ENCODE assay signal across 23 cellular contexts in genomic region chr7:1598286-1598685, GRCh38. TPM values are rescaled to one million over a fixed set of nuclear protein-coding genes. Genes with fewer than 3 reads are reported as not detected.
"Had no signal": no experiment of that assay in that cellular context is flagged by ENCODE, and none has a peak within 500 bp of the region (broad histone marks: within the 10 kb centered on the region; RNA-seq: fewer than 3 reads in every experiment).

No MANE protein-coding gene starts in this region.

- H3K9me3 Mint-ChIP-seq: natural killer cell, type B pancreatic cell had no signal

- FAIRE-seq: endometrium, frontal cortex, keratinocyte, small intestine had no signal

- H3K27me3 ChIP-seq: right lobe of liver, thyroid gland had no signal

- ATAC-seq: natural killer cell; psoas muscle; right lobe of liver; stimulated activated naive CD8-positive, alpha-beta T cell treated with anti-CD3 and anti-CD28 coated beads, Interleukin-15, amount 100 ng/mL, for 72 hours had no signal

- H3K36me3 ChIP-seq: right lobe of liver, thyroid gland had no signal

- H3K36me3 Mint-ChIP-seq: natural killer cell, type B pancreatic cell had no signal

- H3K4me1 ChIP-seq: psoas muscle, right lobe of liver, thyroid gland had no signal

- H3K27ac ChIP-seq: coronary artery, psoas muscle, right lobe of liver, thyroid gland had no signal

- H3K9me3 ChIP-seq: psoas muscle, right lobe of liver, thyroid gland had no signal

- H3K4me3 ChIP-seq: coronary artery, lung, psoas muscle, right lobe of liver, thyroid gland had no signal

- H3K27ac Mint-ChIP-seq: memory B cell; natural killer cell; stimulated activated naive CD8-positive, alpha-beta T cell treated with anti-CD3 and anti-CD28 coated beads, Interleukin-15, amount 100 ng/mL, for 72 hours; type B pancreatic cell had no signal

- H3K4me3 Mint-ChIP-seq: memory B cell; natural killer cell; stimulated activated naive CD8-positive, alpha-beta T cell treated with anti-CD3 and anti-CD28 coated beads, Interleukin-15, amount 100 ng/mL, for 72 hours; type B pancreatic cell had no signal

- DNase-seq: dermis blood vessel endothelial cell; effector memory CD4-positive, alpha-beta T cell; erythroblast; head of caudate nucleus; natural killer cell; psoas muscle; right lobe of liver; small intestine; stimulated activated CD4-positive, alpha-beta T cell treated with anti-CD3 and anti-CD28 coated beads, Interleukin-15, amount 100 ng/mL, for 24 hours; stimulated activated CD4-positive, alpha-beta T cell treated with anti-CD3 and anti-CD28 coated beads, Interleukin-2, amount 100 ng/mL, for 48 hours; stimulated activated naive CD4-positive, alpha-beta T cell; stimulated activated naive CD8-positive, alpha-beta T cell treated with anti-CD3 and anti-CD28 coated beads, Interleukin-15, amount 100 ng/mL, for 72 hours; thyroid gland had no signal

- H3K4me1 Mint-ChIP-seq: natural killer cell had no signal

RNA-seq across cellular contexts. Expression of gene TMEM184A, which starts 42.3 kb away (rescaled TPM):
- total RNA-seq: frontal cortex, mononuclear cell, temporal lobe had no signal
- polyA plus RNA-seq: neural cell had no signal
